Comparison of ENCODE assay signal across 12 cellular contexts in the genomic region with DNA sequence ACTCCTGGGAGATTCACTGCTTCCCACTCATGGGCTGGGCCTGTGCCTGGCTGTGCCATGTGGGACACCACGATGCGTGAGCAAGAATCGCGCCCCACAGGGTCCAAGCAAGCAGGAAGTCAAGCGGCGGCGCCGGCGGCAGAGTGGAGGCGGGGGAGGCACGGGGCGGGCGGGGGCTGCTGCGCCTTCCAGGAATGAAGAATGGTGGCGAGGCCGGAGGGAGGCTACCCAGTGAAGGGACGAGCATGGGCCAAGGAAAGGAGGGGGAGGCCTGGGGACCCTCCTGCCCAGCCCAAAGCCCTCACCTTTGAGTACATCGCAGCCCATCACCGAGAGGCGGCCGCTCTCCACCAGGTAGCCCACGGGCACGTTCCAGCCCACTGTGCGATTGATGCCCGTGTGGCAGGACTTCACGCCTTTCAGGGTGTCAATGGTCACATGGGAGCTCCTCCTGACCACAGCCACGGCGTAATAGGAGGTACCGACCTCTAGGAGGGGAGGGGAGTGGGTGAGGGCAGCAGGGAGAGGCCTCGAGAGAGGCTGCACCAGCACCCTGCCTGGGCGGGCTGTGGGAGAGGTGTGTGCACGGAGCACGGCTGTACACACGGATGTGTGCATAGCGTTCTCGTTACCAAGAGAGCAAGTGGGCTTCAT. TPM values are rescaled to one million over a fixed set of nuclear protein-coding genes. Genes with fewer than 3 reads are reported as not detected.
DNase-seq lines count a peak whose midpoint lies in the region; ATAC-seq and TF ChIP-seq lines count a peak whose summit lies in the region.
"Had no signal": no experiment of that assay in that cellular context is flagged by ENCODE, and none has a peak within 500 bp of the region (broad histone marks: within the 10 kb centered on the region; RNA-seq: fewer than 3 reads in every experiment).

No MANE protein-coding gene starts in this region.

- no peaks in the 10 kb centered on the region for H3K27me3 ChIP-seq in RWPE2 (ENCODE audit: insufficient read depth, poor library complexity, severe bottlenecking)
- H3K27me3 ChIP-seq: dorsolateral prefrontal cortex had no signal

- peak overlapping the region in 5 of 6 donors; percentile 77 to 97 (median 95) for H3K27ac Mint-ChIP-seq in naive B cell
- H3K27ac Mint-ChIP-seq: GM23338 had no signal

- H3K4me1 Mint-ChIP-seq in naive B cell: peaks cover 20 to 46% (median 33%) of the 10 kb centered on the region in 3 donors

- H3K9me3 Mint-ChIP-seq in naive B cell: no peaks in the 10 kb centered on the region
- H3K9me3 Mint-ChIP-seq: GM23338 had no signal

- H3K27ac ChIP-seq in RWPE2 (ENCODE audit: poor library complexity, severe bottlenecking): no peak overlapping the region

- H3K36me3 ChIP-seq in RWPE2 (ENCODE audit: low read depth): no peaks in the 10 kb centered on the region

- no peaks in the 10 kb centered on the region for H3K9me3 ChIP-seq in RWPE2 (ENCODE audit: severe bottlenecking)

- H3K4me1 ChIP-seq in RWPE2 (ENCODE audit: insufficient read depth, poor library complexity, severe bottlenecking): no peaks in the 10 kb centered on the region

- H3K36me3 Mint-ChIP-seq in naive B cell: no peaks in the 10 kb centered on the region

- DNase-seq in NCI-H1092 (lab: John Stamatoyannopoulos, UW) (peak; percentile 15), NCI-H1092 treated with DMSO at 0.1 percent for 48 hours (lab: John Stamatoyannopoulos, UW) (no peak), RWPE2 (ENCODE audit: low spot score) (peak; percentile 50), naive B cell (no peak), NCI-H748 treated with DMSO at 0.1 percent for 48 hours (lab: John Stamatoyannopoulos, UW) (no peak), NCI-H748 (lab: John Stamatoyannopoulos, UW; ENCODE audit: unreplicated experiment) (no peak)
- DNase-seq: foreskin melanocyte, trophoblast cell had no signal

- peaks cover 26 to 51% (median 46%) of the 10 kb centered on the region in 3 donors for H3K27me3 Mint-ChIP-seq in naive B cell

- H3K4me3 Mint-ChIP-seq in naive B cell: peak overlapping the region in 6 of 8 donors; percentile 60 to 93 (median 83)
- H3K4me3 Mint-ChIP-seq: GM23338 had no signal

- H3K4me3 ChIP-seq in RWPE2 (ENCODE audit: severe bottlenecking): no peak overlapping the region
- H3K4me3 ChIP-seq: GM23338 had no signal

- no peak for TF ChIP-seq CTCF in RWPE2 (IDR thresholded peaks at IDR 0.05; ENCODE audit: poor library complexity, severe bottlenecking)

- ATAC-seq in GM18909 (IDR thresholded peaks at IDR 0.05; ENCODE audit: poor library complexity, unreplicated experiment): peak; percentile 2
- ATAC-seq in RWPE2 (ENCODE audit: low read depth): no peak
- no peak for ATAC-seq in naive B cell (ENCODE audit: low read depth in 2 of 2)
- no peak for ATAC-seq in GM21619 (IDR thresholded peaks at IDR 0.05; ENCODE audit: unreplicated experiment)
- ATAC-seq: GM23338 had no signal

RNA-seq across cellular contexts. Expression of a gene that starts 5.5 kb away (rescaled TPM):
- under 1 TPM in 1 of 6 donors, not detected in 5; 0.61 TPM for polyA plus RNA-seq in naive B cell (ENCODE audit: low read depth in 6 of 6)

RNA-seq across cellular contexts. Expression of a gene that starts 55.5 kb away (rescaled TPM):
- polyA plus RNA-seq in naive B cell (ENCODE audit: low read depth in 6 of 6): 1 to 10 TPM in 3 of 6 donors, under 1 TPM in 2, not detected in 1; 0.45 to 2.6 (median 1.1) TPM

Comparison
In these comparisons a context has a peak if more than half of its experiments do, and no peak if none do; other contexts are left out.
1. DNase-seq: peak in NCI-H1092 (single experiment) and RWPE2 (single experiment); none in NCI-H1092 treated with DMSO at 0.1 percent for 48 hours (single experiment), naive B cell (single experiment), NCI-H748 treated with DMSO at 0.1 percent for 48 hours (single experiment) and NCI-H748 (single experiment).